In genomic region chr14:21860172-21860571, GRCh38 we compare ENCODE assay signal across 8 cellular contexts.
DNase-seq lines count a peak whose midpoint lies in the region; ATAC-seq and TF ChIP-seq lines count a peak whose summit lies in the region.

No MANE protein-coding gene starts in this region.

- ATAC-seq in left lung (no peak), HG03342 (IDR thresholded peaks at IDR 0.05; ENCODE audit: unreplicated experiment) (no peak)

- H3K9me3 ChIP-seq in left lung (no peaks in the 10 kb centered on the region), uterus (no peaks in the 10 kb centered on the region), sigmoid colon (no peaks in the 10 kb centered on the region)

- H3K27ac Mint-ChIP-seq in activated T-helper 1 cell treated with anti-CD3 and anti-CD28 coated beads, Interleukin-12 subunit alpha, Interleukin-12 subunit beta, Interleukin-2, Interleukin-4 antibody, amounts not matched to agents 30 ng/mL and 10 ng/mL and 1 ng/mL, durations not matched to agents 14 hours and 24 hours and 36 hours: peak overlapping the region; percentile 64

- peaks cover 5% of the 10 kb centered on the region for H3K36me3 Mint-ChIP-seq in activated T-helper 1 cell treated with anti-CD3 and anti-CD28 coated beads, Interleukin-12 subunit alpha, Interleukin-12 subunit beta, Interleukin-2, Interleukin-4 antibody, amounts not matched to agents 30 ng/mL and 10 ng/mL and 1 ng/mL, durations not matched to agents 14 hours and 24 hours and 36 hours (ENCODE audit: low read depth)

- H3K4me1 Mint-ChIP-seq in activated T-helper 1 cell treated with anti-CD3 and anti-CD28 coated beads, Interleukin-12 subunit alpha, Interleukin-12 subunit beta, Interleukin-2, Interleukin-4 antibody, amounts not matched to agents 30 ng/mL and 10 ng/mL and 1 ng/mL, durations not matched to agents 14 hours and 24 hours and 36 hours (ENCODE audit: low read depth): peaks cover 10% of the 10 kb centered on the region

- no peak for TF ChIP-seq EP300 in sigmoid colon (IDR thresholded peaks at IDR 0.05)

- TF ChIP-seq POLR2A in uterus (IDR thresholded peaks at IDR 0.05) (no peak), sigmoid colon (IDR thresholded peaks at IDR 0.05) (no peak)

- H3K4me3 ChIP-seq in left lung: no peak overlapping the region
- H3K4me3 ChIP-seq in uterus: no peak overlapping the region
- H3K4me3 ChIP-seq in sigmoid colon: no peak overlapping the region

- TF ChIP-seq CTCF in left lung (IDR thresholded peaks at IDR 0.05) (peak; percentile 9 to 26), uterus (IDR thresholded peaks at IDR 0.05) (no peak), sigmoid colon (IDR thresholded peaks at IDR 0.05) (peak in 1 of 4 experiments; percentile 7)

- intact Hi-C loops in activated T-helper 1 cell treated with anti-CD3 and anti-CD28 coated beads, Interleukin-12 subunit alpha, Interleukin-12 subunit beta, Interleukin-2, Interleukin-4 antibody, amounts not matched to agents 30 ng/mL and 10 ng/mL and 1 ng/mL, durations not matched to agents 14 hours and 24 hours and 36 hours (cut with micrococcal nuclease): loop anchor here (1.0 to 10.0 kb wide), 3 partner anchors 8 to 995 kb away; no protein-coding TSS in a partner anchor
- intact Hi-C loops in left lung (cut with DNase I) (no loop called here), uterus (cut with DNase I; ENCODE audit: low total_unique reads) (no loop called here), sigmoid colon (cut with DNase I) (no loop called here)

- WGBS in sigmoid colon, 2 donors: 72 to 78% methylated on average over 3 of the region's 3 CpGs

- DNase-seq in Daoy (ENCODE audit: low read depth) (peak; percentile 60), Kasumi-1 (lab: John Stamatoyannopoulos, UW) (peak; percentile 59 to 67), left lung (no peak), Ammon's horn (ENCODE audit: low spot score) (no peak), uterus (no peak), sigmoid colon (no peak)
- DNase-seq in activated T-helper 1 cell treated with anti-CD3 and anti-CD28 coated beads, Interleukin-12 subunit alpha, Interleukin-12 subunit beta, Interleukin-2, Interleukin-4 antibody, amounts not matched to agents 30 ng/mL and 10 ng/mL and 1 ng/mL, durations not matched to agents 14 hours and 24 hours and 36 hours (ENCODE audit: low spot score): no peak

- H3K9me3 Mint-ChIP-seq in activated T-helper 1 cell treated with anti-CD3 and anti-CD28 coated beads, Interleukin-12 subunit alpha, Interleukin-12 subunit beta, Interleukin-2, Interleukin-4 antibody, amounts not matched to agents 30 ng/mL and 10 ng/mL and 1 ng/mL, durations not matched to agents 14 hours and 24 hours and 36 hours: no peaks in the 10 kb centered on the region

- peak overlapping the region; percentile 48 for H3K4me3 Mint-ChIP-seq in activated T-helper 1 cell treated with anti-CD3 and anti-CD28 coated beads, Interleukin-12 subunit alpha, Interleukin-12 subunit beta, Interleukin-2, Interleukin-4 antibody, amounts not matched to agents 30 ng/mL and 10 ng/mL and 1 ng/mL, durations not matched to agents 14 hours and 24 hours and 36 hours

- peaks cover 18% of the 10 kb centered on the region for H3K27me3 Mint-ChIP-seq in activated T-helper 1 cell treated with anti-CD3 and anti-CD28 coated beads, Interleukin-12 subunit alpha, Interleukin-12 subunit beta, Interleukin-2, Interleukin-4 antibody, amounts not matched to agents 30 ng/mL and 10 ng/mL and 1 ng/mL, durations not matched to agents 14 hours and 24 hours and 36 hours (ENCODE audit: insufficient read depth)

- H3K4me1 ChIP-seq in left lung: no peaks in the 10 kb centered on the region
- H3K4me1 ChIP-seq in uterus: no peaks in the 10 kb centered on the region
- peaks cover 0 to 5% (median 0%) of the 10 kb centered on the region in 4 donors for H3K4me1 ChIP-seq in sigmoid colon

- H3K27ac ChIP-seq in left lung (no peak overlapping the region), uterus (no peak overlapping the region), sigmoid colon (no peak overlapping the region)

- H3K36me3 ChIP-seq in left lung (no peaks in the 10 kb centered on the region), uterus (no peaks in the 10 kb centered on the region), sigmoid colon (no peaks in the 10 kb centered on the region)

- H3K27me3 ChIP-seq in left lung: no peaks in the 10 kb centered on the region
- no peaks in the 10 kb centered on the region for H3K27me3 ChIP-seq in uterus
- no peaks in the 10 kb centered on the region for H3K27me3 ChIP-seq in sigmoid colon

Comparison
In these comparisons a context has a peak if more than half of its experiments do, and no peak if none do; other contexts are left out.
1. DNase-seq: peak in Daoy (single experiment) and Kasumi-1 (2 of 2); none in activated T-helper 1 cell treated with anti-CD3 and anti-CD28 coated beads, Interleukin-12 subunit alpha, Interleukin-12 subunit beta, Interleukin-2, Interleukin-4 antibody, amounts not matched to agents 30 ng/mL and 10 ng/mL and 1 ng/mL, durations not matched to agents 14 hours and 24 hours and 36 hours (single experiment), left lung (0 of 2), Ammon's horn (single experiment), uterus (0 of 2) and sigmoid colon (single experiment).
2. CTCF ChIP-seq: peak in left lung (2 of 2); none in uterus (0 of 4).